Comparison of ENCODE assay signal across 8 cellular contexts in the genomic region with DNA sequence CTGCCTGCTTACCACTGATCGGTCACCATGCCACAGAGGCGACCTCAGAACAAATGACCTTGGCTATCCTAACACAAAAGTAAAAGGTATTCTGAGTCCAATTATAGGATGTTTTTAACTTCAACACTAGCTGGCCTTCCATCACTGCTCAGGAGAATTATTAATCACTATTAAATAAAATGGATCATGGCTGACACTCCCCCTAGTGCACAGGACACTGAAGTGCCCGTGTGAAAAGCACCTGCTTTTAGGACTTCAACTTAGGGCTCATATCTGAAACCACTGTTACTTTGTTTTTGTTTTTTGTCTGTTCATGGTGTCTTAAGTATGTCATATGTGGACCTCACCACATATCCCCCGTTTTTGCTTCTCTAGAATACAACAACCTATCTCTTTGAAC. TPM values are rescaled to one million over a fixed set of nuclear protein-coding genes. Genes with fewer than 3 reads are reported as not detected.
A peak's percentile ranks its signal among the peaks of the same experiment; 100 is the strongest.
DNase-seq lines count a peak whose midpoint lies in the region; ATAC-seq and TF ChIP-seq lines count a peak whose summit lies in the region.

No MANE protein-coding gene starts in this region.

- POLR2A ChIA-PET in CD8-positive, alpha-beta T cell (lab: Charles Lee): no interaction called here
- POLR2A ChIA-PET in WTC11 (lab: Charles Lee): interaction anchor here (0.7 kb wide), 1 partner anchor 363 kb away, joined by 6 read pairs; no protein-coding TSS in a partner anchor

- peaks cover 5% of the 10 kb centered on the region for H3K4me1 ChIP-seq in CD8-positive, alpha-beta T cell (ENCODE audit: insufficient read depth, low read length)
- H3K4me1 ChIP-seq in right lobe of liver (peaks cover 0 to 16% (median 7%) of the 10 kb centered on the region in 4 donors), tibial nerve (peaks cover 0 to 7% (median 0%) of the 10 kb centered on the region in 4 donors)

- H3K4me1 Mint-ChIP-seq in CD8-positive, alpha-beta T cell (ENCODE audit: low read depth): peaks cover 8% of the 10 kb centered on the region
- H3K4me1 Mint-ChIP-seq in WTC11: peaks cover 3% of the 10 kb centered on the region

- WGBS in right lobe of liver (ENCODE audit: insufficient coverage, low coverage, low lambda C conversion rate, missing lambda C conversion rate): 41% methylated on average over 4 of the region's 4 CpGs
- WGBS in tibial nerve, 2 donors: 73 to 82% methylated on average over 4 of the region's 4 CpGs

- H3K9me3 Mint-ChIP-seq in CD8-positive, alpha-beta T cell: no peaks in the 10 kb centered on the region
- H3K9me3 Mint-ChIP-seq in WTC11: no peaks in the 10 kb centered on the region

- H3K27ac Mint-ChIP-seq in CD8-positive, alpha-beta T cell: no peak overlapping the region
- H3K27ac Mint-ChIP-seq in WTC11: no peak overlapping the region

- TF ChIP-seq CTCF in CD8-positive, alpha-beta T cell (IDR thresholded peaks at IDR 0.05): peak; percentile 28
- TF ChIP-seq CTCF in HFF-Myc (IDR thresholded peaks at IDR 0.05; ENCODE audit: low read depth, low read length, missing control alignments): peak; percentile 48
- TF ChIP-seq CTCF in WTC11 (IDR thresholded peaks at IDR 0.05): no peak
- peak; percentile 52 to 67 (median 62) for TF ChIP-seq CTCF in right lobe of liver (IDR thresholded peaks at IDR 0.05)
- TF ChIP-seq CTCF in tibial nerve (IDR thresholded peaks at IDR 0.05): peak in 2 of 5 experiments; percentile 16 to 27

- no peak overlapping the region for H3K27ac ChIP-seq in CD8-positive, alpha-beta T cell (ENCODE audit: low read depth, low read length)
- H3K27ac ChIP-seq in right lobe of liver: no peak overlapping the region
- H3K27ac ChIP-seq in tibial nerve: no peak overlapping the region

- no peaks in the 10 kb centered on the region for H3K27me3 ChIP-seq in CD8-positive, alpha-beta T cell (ENCODE audit: insufficient read depth, low read length)
- no peaks in the 10 kb centered on the region for H3K27me3 ChIP-seq in right lobe of liver
- H3K27me3 ChIP-seq in tibial nerve: no peaks in the 10 kb centered on the region

- H3K36me3 Mint-ChIP-seq in CD8-positive, alpha-beta T cell: peaks cover 30% of the 10 kb centered on the region
- no peaks in the 10 kb centered on the region for H3K36me3 Mint-ChIP-seq in WTC11

- H3K27me3 Mint-ChIP-seq in CD8-positive, alpha-beta T cell (ENCODE audit: low read depth): no peaks in the 10 kb centered on the region
- peaks cover 3% of the 10 kb centered on the region; the same call in 1 of the 2 replicates for H3K27me3 Mint-ChIP-seq in WTC11 (ENCODE audit: low read depth)

- no peak for TF ChIP-seq POLR2A in right lobe of liver (IDR thresholded peaks at IDR 0.05)
- TF ChIP-seq POLR2A in tibial nerve (IDR thresholded peaks at IDR 0.05): no peak

- no peak for DNase-seq in CD8-positive, alpha-beta T cell
- DNase-seq in HFF-Myc (ENCODE audit: extremely low read depth, low read depth): no peak
- DNase-seq in WTC11 (ENCODE audit: low spot score): no peak
- no peak for DNase-seq in right lobe of liver
- no peak for DNase-seq in tibial nerve (ENCODE audit: low spot score in 2 of 2)
- no peak for DNase-seq in NCI-H510A (lab: John Stamatoyannopoulos, UW)

- no peak overlapping the region for H3K4me3 ChIP-seq in CD8-positive, alpha-beta T cell (ENCODE audit: low read depth, low read length)
- H3K4me3 ChIP-seq in HFF-Myc (replicated peaks; ENCODE audit: low read depth, low read length) (no peak overlapping the region), right lobe of liver (no peak overlapping the region), tibial nerve (no peak overlapping the region)

- CTCF ChIA-PET in CD8-positive, alpha-beta T cell (lab: Charles Lee): interaction anchor here (0.7 kb wide), 1 partner anchor 17 kb away, joined by 4 read pairs; no protein-coding TSS in a partner anchor
- CTCF ChIA-PET in WTC11 (lab: Charles Lee): interaction anchor here (0.7 to 2.3 kb wide), 15 partner anchors 9 to 123 kb away, joined by 3 to 12 read pairs (median 3); partner anchors contain the start of gene STX18

- TF ChIP-seq EP300 in tibial nerve (IDR thresholded peaks at IDR 0.05): no peak

- H3K36me3 ChIP-seq in CD8-positive, alpha-beta T cell (ENCODE audit: insufficient read depth, low read length): no peaks in the 10 kb centered on the region
- H3K36me3 ChIP-seq in right lobe of liver: no peaks in the 10 kb centered on the region
- peaks cover 0 to 8% (median 0%) of the 10 kb centered on the region in 3 donors for H3K36me3 ChIP-seq in tibial nerve

- ATAC-seq in CD8-positive, alpha-beta T cell: no peak
- ATAC-seq in WTC11 (peak; percentile 50; the same call in 1 of the 2 replicates), right lobe of liver (peak; percentile 70 to 98 (median 86)), HG03139 (IDR thresholded peaks at IDR 0.05; ENCODE audit: unreplicated experiment) (no peak), HG03442 (IDR thresholded peaks at IDR 0.05; ENCODE audit: unreplicated experiment) (no peak)

- H3K4me3 Mint-ChIP-seq in CD8-positive, alpha-beta T cell: no peak overlapping the region
- H3K4me3 Mint-ChIP-seq in WTC11: no peak overlapping the region

- H3K9me3 ChIP-seq in CD8-positive, alpha-beta T cell (ENCODE audit: low read length): no peaks in the 10 kb centered on the region
- no peaks in the 10 kb centered on the region for H3K9me3 ChIP-seq in right lobe of liver
- no peaks in the 10 kb centered on the region for H3K9me3 ChIP-seq in tibial nerve

- intact Hi-C loops in CD8-positive, alpha-beta T cell (cut with DNase I, micrococcal nuclease): no loop called here
- intact Hi-C loops in right lobe of liver (cut with DNase I): no loop called here

TF ChIP-seq in WTC11, 78 proteins besides CTCF, POLR2A, EP300 and RAD21:
- TF ChIP-seq ZNF219 (CRISPR knock-in tag; IDR thresholded peaks at IDR 0.05; ENCODE audit: borderline replicate concordance): no peak

RNA-seq across cellular contexts. Expression of gene STX18, which starts 33.9 kb away (rescaled TPM):
- 10 to 100 TPM; 12.6 to 15.6 TPM for total RNA-seq in CD8-positive, alpha-beta T cell
- 14.1 to 16.9 TPM (median 16.7 TPM) in 3 replicates for total RNA-seq in WTC11 (2021)
- 10 to 100 TPM; 11.7 to 18.4 (median 15.8) TPM for total RNA-seq in right lobe of liver
- total RNA-seq in tibial nerve: 10 to 100 TPM; 16.5 to 37.5 (median 21.4) TPM

Comparison
In these comparisons a context has a peak if more than half of its experiments do, and no peak if none do; other contexts are left out.
1. ATAC-seq: peak in WTC11 (single experiment) and right lobe of liver (4 of 4); none in CD8-positive, alpha-beta T cell (single experiment), HG03139 (single experiment) and HG03442 (single experiment).